In the genomic region with DNA sequence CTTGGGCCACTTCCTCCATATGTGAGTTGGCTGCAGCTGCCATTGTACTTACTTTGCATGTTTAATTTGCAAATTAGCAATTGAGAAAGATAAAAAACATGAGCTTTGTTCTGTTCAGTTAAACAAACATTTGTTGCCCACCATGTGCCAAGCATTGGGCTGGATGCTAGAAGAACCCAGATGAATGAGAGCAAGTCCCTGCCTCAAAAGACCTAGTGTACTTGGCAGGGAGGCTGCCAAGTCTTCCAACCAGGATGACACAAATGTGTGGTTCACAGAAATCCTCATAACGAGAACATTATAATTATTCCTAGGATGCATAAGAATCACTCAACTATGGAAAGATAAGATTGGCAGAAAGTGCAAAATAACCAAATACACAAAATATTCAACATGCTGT, we compare ENCODE assay signal across 19 cellular contexts.
"Had no signal": no experiment of that assay in that cellular context is flagged by ENCODE, and none has a peak within 500 bp of the region (broad histone marks: within the 10 kb centered on the region; RNA-seq: fewer than 3 reads in every experiment).

No MANE protein-coding gene starts in this region.

- H3K27ac Mint-ChIP-seq: effector memory CD8-positive, alpha-beta T cell; memory B cell; natural killer cell treated with Interleukin-12 subunit alpha and Interleukin-12 subunit beta and Interleukin-15 and Interleukin-18, amount 100 ng/mL, for 72 hours; stimulated activated effector memory CD8-positive, alpha-beta T cell treated with anti-CD3 and anti-CD28 coated beads, Interleukin-12 subunit alpha, Interleukin-12 subunit beta, amount 100 ng/mL, for 72 hours had no signal

- H3K4me3 Mint-ChIP-seq: effector memory CD8-positive, alpha-beta T cell; memory B cell; naive B cell; natural killer cell treated with Interleukin-12 subunit alpha and Interleukin-12 subunit beta and Interleukin-15 and Interleukin-18, amount 100 ng/mL, for 72 hours; neural crest cell; stimulated activated effector memory CD8-positive, alpha-beta T cell treated with anti-CD3 and anti-CD28 coated beads, Interleukin-12 subunit alpha, Interleukin-12 subunit beta, amount 100 ng/mL, for 72 hours had no signal

- H3K36me3 Mint-ChIP-seq: naive B cell; natural killer cell treated with Interleukin-12 subunit alpha and Interleukin-12 subunit beta and Interleukin-15 and Interleukin-18, amount 100 ng/mL, for 72 hours; stimulated activated effector memory CD8-positive, alpha-beta T cell treated with anti-CD3 and anti-CD28 coated beads, Interleukin-12 subunit alpha, Interleukin-12 subunit beta, amount 100 ng/mL, for 72 hours had no signal

- H3K4me1 Mint-ChIP-seq: memory B cell; naive B cell; neural crest cell; stimulated activated effector memory CD8-positive, alpha-beta T cell treated with anti-CD3 and anti-CD28 coated beads, Interleukin-12 subunit alpha, Interleukin-12 subunit beta, amount 100 ng/mL, for 72 hours had no signal

- H3K27me3 Mint-ChIP-seq: effector memory CD8-positive, alpha-beta T cell; memory B cell; naive B cell; natural killer cell treated with Interleukin-12 subunit alpha and Interleukin-12 subunit beta and Interleukin-15 and Interleukin-18, amount 100 ng/mL, for 72 hours had no signal

- DNase-seq: effector memory CD8-positive, alpha-beta T cell; kidney; mucosa of descending colon; naive B cell; right cardiac atrium; sigmoid colon; stimulated activated CD4-positive, alpha-beta T cell treated with anti-CD3 and anti-CD28 coated beads, Interleukin-2, amount 100 ng/mL, for 24 hours; stimulated activated CD4-positive, alpha-beta T cell treated with anti-CD3 and anti-CD28 coated beads, Interleukin-4, amount 100 ng/mL, for 24 hours; stimulated activated naive CD4-positive, alpha-beta T cell treated with Interleukin-2 at 50 U/mL for 16 hours; testis; tibial artery; upper lobe of left lung had no signal

- H3K9me3 ChIP-seq: neutrophil, prostate gland, testis, upper lobe of left lung had no signal

- ATAC-seq: effector memory CD8-positive, alpha-beta T cell; left lobe of liver; mucosa of descending colon; natural killer cell treated with Interleukin-12 subunit alpha and Interleukin-12 subunit beta and Interleukin-15 and Interleukin-18, amount 100 ng/mL, for 72 hours; right cardiac atrium; stimulated activated effector memory CD8-positive, alpha-beta T cell treated with anti-CD3 and anti-CD28 coated beads, Interleukin-12 subunit alpha, Interleukin-12 subunit beta, amount 100 ng/mL, for 72 hours had no signal
